Comparison of ENCODE assay signal across 39 cellular contexts in genomic region chr17:6402258-6402657, GRCh38. TPM values are rescaled to one million over a fixed set of nuclear protein-coding genes. Genes with fewer than 3 reads are reported as not detected.
"Had no signal": no experiment of that assay in that cellular context is flagged by ENCODE, and none has a peak within 500 bp of the region (broad histone marks: within the 10 kb centered on the region; RNA-seq: fewer than 3 reads in every experiment).

No MANE protein-coding gene starts in this region.

- H3K4me1 ChIP-seq: body of pancreas, breast epithelium, Peyer's patch had no signal

- H3K27me3 ChIP-seq: body of pancreas, Peyer's patch had no signal

- H3K36me3 ChIP-seq: breast epithelium, Peyer's patch, WERI-Rb-1 had no signal

- DNase-seq: activated CD4-positive, alpha-beta memory T cell treated with anti-CD3 and anti-CD28 coated beads, Interleukin-2, amount 10 ng/mL, durations not matched to agents 7 days and 5 days; activated CD4-positive, alpha-beta T cell treated with anti-CD3 and anti-CD28 coated beads for 1 hour; activated CD4-positive, alpha-beta T cell treated with anti-CD3 and anti-CD28 coated beads for 48 hours; activated CD4-positive, CD25-positive, alpha-beta regulatory T cell; activated CD8-positive, alpha-beta memory T cell treated with anti-CD3 and anti-CD28 coated beads for 24 hours; activated CD8-positive, alpha-beta memory T cell treated with anti-CD3 and anti-CD28 coated beads, Interleukin-2, amount 10 ng/mL, durations not matched to agents 7 days and 5 days; activated CD8-positive, alpha-beta memory T cell treated with anti-CD3 and anti-CD28 coated beads, Interleukin-2, amount 50 U/mL, for 48 hours; activated effector memory CD4-positive, alpha-beta T cell treated with Interleukin-2 at 50 U/mL for 16 hours; activated naive CD4-positive, alpha-beta T cell; activated naive CD4-positive, alpha-beta T cell treated with anti-CD3 and anti-CD28 coated beads, Interleukin-2, amount 50 U/mL, for 16 hours; activated naive CD8-positive, alpha-beta T cell treated with anti-CD3 and anti-CD28 coated beads for 36 hours; activated T-cell treated with anti-CD3 and anti-CD28 coated beads, Interleukin-2, amount 50 U/mL, for 48 hours; body of pancreas; Kasumi-1; KBM-7; MM.1S; MV-4-11; NCI-H1092; NCI-H1436 treated with DMSO at 0.1 percent for 48 hours; NCI-H1694 treated with DMSO at 0.1 percent for 48 hours; NCI-H2029; NCI-H2171; NCI-H510A; NCI-H526; NCI-H748 treated with DMSO at 0.1 percent for 48 hours; NK-92 treated with Interleukin-12 subunit alpha and Interleukin-12 subunit beta, amount 100 ng/mL, for 24 hours; PC-3; Peyer's patch; SIG-M5; T1000; WERI-Rb-1 had no signal

- H3K9me3 ChIP-seq: Peyer's patch had no signal

- H3K27ac ChIP-seq: body of pancreas, breast epithelium, Peyer's patch, RWPE1, WERI-Rb-1 had no signal

- ATAC-seq: activated CD8-positive, alpha-beta memory T cell treated with anti-CD3 and anti-CD28 coated beads, Interleukin-2, amount 10 ng/mL, durations not matched to agents 7 days and 5 days; body of pancreas; PC-3; Right ventricle myocardium inferior had no signal

- H3K4me3 ChIP-seq: body of pancreas, breast epithelium, Peyer's patch had no signal

RNA-seq across cellular contexts. Expression of gene AIPL1, which starts 32.7 kb away (rescaled TPM):
- total RNA-seq: activated CD4-positive, alpha-beta memory T cell treated with anti-CD3 and anti-CD28 coated beads, Interleukin-2, amount 10 ng/mL, durations not matched to agents 7 days and 5 days; activated CD8-positive, alpha-beta memory T cell treated with anti-CD3 and anti-CD28 coated beads, Interleukin-2, amount 10 ng/mL, durations not matched to agents 7 days and 5 days; activated naive CD8-positive, alpha-beta T cell treated with anti-CD3 and anti-CD28 coated beads for 36 hours; astrocyte; body of pancreas; breast epithelium; cardiac septum; PC-3; Peyer's patch; Right ventricle myocardium inferior; SK-MEL-5; T-helper 1 cell treated with Interleukin-12 subunit alpha and Interleukin-12 subunit beta and Interleukin-4 antibody, amounts not matched to agents 30 ng/mL and 1 ng/mL, for 36 hours; T-helper 2 cell treated with Interferon-gamma antibody and Interleukin-4, amounts not matched to agents 100 ng/mL and 5 ng/mL, for 36 hours had no signal

RNA-seq across cellular contexts. Expression of gene PIMREG, which starts 42.0 kb away (rescaled TPM):
- total RNA-seq: body of pancreas, cardiac septum had no signal
